22 cellular contexts compared by ENCODE assay signal in genomic region chr1:184568148-184568547, GRCh38.
"Had no signal": no experiment of that assay in that cellular context is flagged by ENCODE, and none has a peak within 500 bp of the region (broad histone marks: within the 10 kb centered on the region; RNA-seq: fewer than 3 reads in every experiment).

No MANE protein-coding gene starts in this region.

- H3K27me3 ChIP-seq: body of pancreas, colonic mucosa, esophagus muscularis mucosa, right atrium auricular region, tibial nerve had no signal

- H3K9me3 ChIP-seq: body of pancreas, colonic mucosa, esophagus muscularis mucosa, right atrium auricular region, tibial nerve had no signal

- H3K36me3 ChIP-seq: colonic mucosa, tibial nerve had no signal

- DNase-seq: activated CD4-positive, alpha-beta T cell treated with anti-CD3 and anti-CD28 coated beads for 48 hours; activated CD8-positive, alpha-beta memory T cell treated with anti-CD3 and anti-CD28 coated beads, Interleukin-2, amount 50 U/mL, for 4 hours; activated CD8-positive, alpha-beta T cell treated with anti-CD3 and anti-CD28 coated beads, Interleukin-2, amount 10 ng/mL, durations not matched to agents 7 days and 5 days; activated gamma-delta T cell; activated T-cell treated with anti-CD3 and anti-CD28 coated beads, Interleukin-2, amount 50 U/mL, for 48 hours; amygdala; body of pancreas; caudate nucleus; colonic mucosa; hypothalamus; naive thymus-derived CD8-positive, alpha-beta T cell; occipital lobe; stimulated activated CD4-positive, alpha-beta T cell treated with anti-CD3 and anti-CD28 coated beads, Interleukin-4, amount 100 ng/mL, for 24 hours; stimulated activated naive CD4-positive, alpha-beta T cell; T-helper 17 cell had no signal

- H3K27ac ChIP-seq: body of pancreas, colonic mucosa, esophagus muscularis mucosa, right atrium auricular region, skin epidermis, tibial nerve had no signal

- ATAC-seq: activated CD8-positive, alpha-beta T cell treated with anti-CD3 and anti-CD28 coated beads, Interleukin-2, amount 10 ng/mL, durations not matched to agents 7 days and 5 days; activated naive CD4-positive, alpha-beta T cell treated with anti-CD3 and anti-CD28 coated beads, Interleukin-2, amount 50 U/mL, for 72 hours; body of pancreas; naive thymus-derived CD8-positive, alpha-beta T cell; T-helper 17 cell; WTC11 had no signal

- H3K4me3 ChIP-seq: body of pancreas, colonic mucosa, esophagus muscularis mucosa, lung, right atrium auricular region, skin epidermis, tibial nerve had no signal
